20 cellular contexts compared by ENCODE assay signal in the genomic region with DNA sequence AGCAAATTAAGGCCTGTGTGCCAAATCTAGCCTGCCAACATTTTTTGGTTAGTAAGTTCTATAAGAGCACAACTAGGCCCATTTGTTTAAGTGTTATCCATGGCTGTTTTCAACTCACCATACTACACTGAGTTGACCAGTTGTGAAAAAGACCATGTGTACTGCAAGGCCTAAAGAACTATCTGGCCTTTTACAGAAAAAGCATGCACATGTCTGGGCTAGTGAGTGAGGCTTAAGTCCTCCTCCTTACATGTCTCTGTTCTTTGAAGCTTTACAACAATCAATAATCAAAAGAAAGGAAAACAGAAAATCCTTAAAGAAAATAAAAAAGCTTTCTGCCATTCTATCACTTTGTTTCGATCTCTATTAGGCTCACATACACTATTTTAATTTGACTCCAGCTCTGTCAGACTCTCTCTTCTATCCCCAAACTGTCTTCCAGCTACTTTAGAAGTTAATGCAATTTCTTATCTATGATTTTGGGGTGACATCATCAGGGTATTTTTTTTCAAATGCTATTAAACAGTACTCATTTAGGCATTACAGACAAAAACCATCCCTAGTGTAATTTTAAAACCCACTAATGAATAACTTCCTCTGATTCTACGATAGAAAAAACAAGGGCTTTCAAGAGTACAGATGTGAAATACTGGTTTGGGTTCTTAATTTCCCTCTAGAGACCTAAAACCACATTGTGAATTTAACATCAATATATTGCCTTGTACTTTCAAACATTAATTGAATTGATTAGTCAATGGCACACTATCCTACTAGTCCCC.
DNase-seq lines count a peak whose midpoint lies in the region; ATAC-seq and TF ChIP-seq lines count a peak whose summit lies in the region.
"Had no signal": no experiment of that assay in that cellular context is flagged by ENCODE, and none has a peak within 500 bp of the region (broad histone marks: within the 10 kb centered on the region; RNA-seq: fewer than 3 reads in every experiment).

No MANE protein-coding gene starts in this region.

- peak; percentile 47 for ATAC-seq in GM18909 (IDR thresholded peaks at IDR 0.05; ENCODE audit: poor library complexity, unreplicated experiment)
- ATAC-seq in SK-N-SH treated with all-trans-retinoic acid at 6 μM for 48 hours = peak; percentile 69; the same call in 2 of the 3 replicates
- ATAC-seq: stimulated activated naive CD8-positive, alpha-beta T cell treated with anti-CD3 and anti-CD28 coated beads, Interleukin-15, amount 100 ng/mL, for 72 hours had no signal

- peak overlapping the region; percentile 2; the same call in 1 of the 2 replicates for H3K27ac ChIP-seq in ACC112 (ENCODE audit: low read depth, low read length)
- H3K27ac ChIP-seq: sigmoid colon, thyroid gland had no signal

- TF ChIP-seq CTCF in fibroblast of mammary gland (conservative IDR thresholded peaks at IDR 0.05; ENCODE audit: control insufficient read depth, insufficient read depth, low read depth, low read length) = no peak
- TF ChIP-seq CTCF in Calu3 (IDR thresholded peaks at IDR 0.05; ENCODE audit: unreplicated experiment) = no peak

- H3K36me3 Mint-ChIP-seq in Calu3 (ENCODE audit: insufficient read depth, unreplicated experiment) = no peaks in the 10 kb centered on the region

- H2AFZ ChIP-seq in ACC112 (ENCODE audit: low read length, unreplicated experiment) = no peak overlapping the region

- H3K27me3 ChIP-seq in ACC112 (ENCODE audit: insufficient read depth, low read length) = no peaks in the 10 kb centered on the region
- H3K27me3 ChIP-seq: sigmoid colon, thyroid gland had no signal

- in situ Hi-C loops in ACHN (cut with HindIII; ENCODE audit: low pct_ligation_motif_present, low pct_unique_long_range_greater_than_20kb, low sequenced_read_pairs) = no loop called here

- H3K27ac Mint-ChIP-seq in Calu3 (ENCODE audit: unreplicated experiment) = no peak overlapping the region
- H3K27ac Mint-ChIP-seq: activated B cell treated with CpG ODN at 0.5 μM for 24 hours; CD4-positive, alpha-beta memory T cell; endodermal cell had no signal

- H3K9me3 Mint-ChIP-seq in Calu3 (ENCODE audit: low read depth, unreplicated experiment) = no peaks in the 10 kb centered on the region
- H3K9me3 Mint-ChIP-seq: stimulated activated naive CD8-positive, alpha-beta T cell treated with anti-CD3 and anti-CD28 coated beads, Interleukin-15, amount 100 ng/mL, for 72 hours had no signal

- H3K4me3 ChIP-seq in ACC112 (ENCODE audit: low read depth, low read length) (no peak overlapping the region), fibroblast of mammary gland (ENCODE audit: control insufficient read depth, low read depth, low read length) (no peak overlapping the region)
- H3K4me3 ChIP-seq: sigmoid colon, thyroid gland had no signal

- intact Hi-C loops in Calu3 (cut with micrococcal nuclease; ENCODE audit: unreplicated experiment) = no loop called here

- DNase-seq in fibroblast of mammary gland (ENCODE audit: low read depth) (peak; percentile 16), Calu3 (no peak), ACHN (no peak), HuH-7 (ENCODE audit: low spot score) (no peak), NCI-H524 treated with DMSO at 0.1 percent for 48 hours (lab: John Stamatoyannopoulos, UW) (no peak)
- DNase-seq: activated B cell treated with CpG ODN at 0.5 μM for 24 hours; activated CD4-positive, alpha-beta T cell treated with anti-CD3 and anti-CD28 coated beads, Interleukin-2, amount 50 U/mL, for 4 hours; activated gamma-delta T cell treated with Interleukin-2 at 50 U/mL for 16 hours; CD4-positive, alpha-beta memory T cell; cortex of kidney; endodermal cell; NCI-H1105; NCI-H2029 treated with DMSO at 0.1 percent for 48 hours; sigmoid colon; stimulated activated CD4-positive, alpha-beta T cell treated with anti-CD3 and anti-CD28 coated beads, Interleukin-15, amount 100 ng/mL, for 24 hours; stimulated activated naive CD8-positive, alpha-beta T cell treated with anti-CD3 and anti-CD28 coated beads, Interleukin-15, amount 100 ng/mL, for 72 hours; thyroid gland had no signal

- peaks cover 38% of the 10 kb centered on the region for H3K4me1 ChIP-seq in ACC112 (ENCODE audit: control insufficient read depth, insufficient read depth, low read length, unreplicated experiment)
- H3K4me1 ChIP-seq: sigmoid colon, thyroid gland had no signal

- peaks cover 11% of the 10 kb centered on the region for H3K4me1 Mint-ChIP-seq in Calu3 (ENCODE audit: low read depth, unreplicated experiment)
- H3K4me1 Mint-ChIP-seq: activated B cell treated with CpG ODN at 0.5 μM for 24 hours; endodermal cell; stimulated activated naive CD8-positive, alpha-beta T cell treated with anti-CD3 and anti-CD28 coated beads, Interleukin-15, amount 100 ng/mL, for 72 hours had no signal

- H3K4me3 Mint-ChIP-seq in Calu3 (ENCODE audit: low read depth, unreplicated experiment) = no peak overlapping the region
- H3K4me3 Mint-ChIP-seq: activated B cell treated with CpG ODN at 0.5 μM for 24 hours; CD4-positive, alpha-beta memory T cell; endodermal cell; stimulated activated naive CD8-positive, alpha-beta T cell treated with anti-CD3 and anti-CD28 coated beads, Interleukin-15, amount 100 ng/mL, for 72 hours had no signal

- H3K79me2 ChIP-seq in ACC112 (ENCODE audit: control insufficient read depth, insufficient read depth, low read length, unreplicated experiment) = no peaks in the 10 kb centered on the region

- CTCF ChIA-PET in Calu3 (lab: Charles Lee) = no interaction called here

- peaks cover 7% of the 10 kb centered on the region for H3K36me3 ChIP-seq in ACC112 (ENCODE audit: insufficient read depth, low read length)
- H3K36me3 ChIP-seq: sigmoid colon, thyroid gland had no signal

- no TSS peak for BruUV-seq in Calu3 (replicated peaks; lab: Mats Ljungman, UMichigan)

- H3K27me3 Mint-ChIP-seq in Calu3 (ENCODE audit: unreplicated experiment) = no peaks in the 10 kb centered on the region
- H3K27me3 Mint-ChIP-seq: activated B cell treated with CpG ODN at 0.5 μM for 24 hours; CD4-positive, alpha-beta memory T cell; stimulated activated naive CD8-positive, alpha-beta T cell treated with anti-CD3 and anti-CD28 coated beads, Interleukin-15, amount 100 ng/mL, for 72 hours had no signal

TF ChIP-seq in SK-N-SH treated with all-trans-retinoic acid at 6 μM for 48 hours, 23 proteins besides CTCF, POLR2A, EP300 and RAD21:
- TF ChIP-seq, protein P1, sequence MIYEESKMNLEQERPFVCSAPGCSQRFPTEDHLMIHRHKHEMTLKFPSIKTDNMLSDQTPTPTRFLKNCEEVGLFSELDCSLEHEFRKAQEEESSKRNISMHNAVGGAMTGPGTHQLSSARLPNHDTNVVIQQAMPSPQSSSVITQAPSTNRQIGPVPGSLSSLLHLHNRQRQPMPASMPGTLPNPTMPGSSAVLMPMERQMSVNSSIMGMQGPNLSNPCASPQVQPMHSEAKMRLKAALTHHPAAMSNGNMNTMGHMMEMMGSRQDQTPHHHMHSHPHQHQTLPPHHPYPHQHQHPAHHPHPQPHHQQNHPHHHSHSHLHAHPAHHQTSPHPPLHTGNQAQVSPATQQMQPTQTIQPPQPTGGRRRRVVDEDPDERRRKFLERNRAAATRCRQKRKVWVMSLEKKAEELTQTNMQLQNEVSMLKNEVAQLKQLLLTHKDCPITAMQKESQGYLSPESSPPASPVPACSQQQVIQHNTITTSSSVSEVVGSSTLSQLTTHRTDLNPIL (CRISPR knock-in tag; IDR thresholded peaks at IDR 0.05; ENCODE audit: low read depth) = peak; percentile 95
- TF ChIP-seq ZNF70 (CRISPR knock-in tag; IDR thresholded peaks at IDR 0.05) (0 out of 2 replicates have a peak, but pooled peaks have one; percentile 17), ISL1 (CRISPR knock-in tag; IDR thresholded peaks at IDR 0.05) (peak; percentile 93), ZFP3 (CRISPR knock-in tag; IDR thresholded peaks at IDR 0.05) (no peak), TCF4 (CRISPR knock-in tag; IDR thresholded peaks at IDR 0.05; ENCODE audit: borderline replicate concordance) (peak; percentile 79), CSDC2 (CRISPR knock-in tag; IDR thresholded peaks at IDR 0.05) (no peak)
- TF ChIP-seq, protein P2, sequence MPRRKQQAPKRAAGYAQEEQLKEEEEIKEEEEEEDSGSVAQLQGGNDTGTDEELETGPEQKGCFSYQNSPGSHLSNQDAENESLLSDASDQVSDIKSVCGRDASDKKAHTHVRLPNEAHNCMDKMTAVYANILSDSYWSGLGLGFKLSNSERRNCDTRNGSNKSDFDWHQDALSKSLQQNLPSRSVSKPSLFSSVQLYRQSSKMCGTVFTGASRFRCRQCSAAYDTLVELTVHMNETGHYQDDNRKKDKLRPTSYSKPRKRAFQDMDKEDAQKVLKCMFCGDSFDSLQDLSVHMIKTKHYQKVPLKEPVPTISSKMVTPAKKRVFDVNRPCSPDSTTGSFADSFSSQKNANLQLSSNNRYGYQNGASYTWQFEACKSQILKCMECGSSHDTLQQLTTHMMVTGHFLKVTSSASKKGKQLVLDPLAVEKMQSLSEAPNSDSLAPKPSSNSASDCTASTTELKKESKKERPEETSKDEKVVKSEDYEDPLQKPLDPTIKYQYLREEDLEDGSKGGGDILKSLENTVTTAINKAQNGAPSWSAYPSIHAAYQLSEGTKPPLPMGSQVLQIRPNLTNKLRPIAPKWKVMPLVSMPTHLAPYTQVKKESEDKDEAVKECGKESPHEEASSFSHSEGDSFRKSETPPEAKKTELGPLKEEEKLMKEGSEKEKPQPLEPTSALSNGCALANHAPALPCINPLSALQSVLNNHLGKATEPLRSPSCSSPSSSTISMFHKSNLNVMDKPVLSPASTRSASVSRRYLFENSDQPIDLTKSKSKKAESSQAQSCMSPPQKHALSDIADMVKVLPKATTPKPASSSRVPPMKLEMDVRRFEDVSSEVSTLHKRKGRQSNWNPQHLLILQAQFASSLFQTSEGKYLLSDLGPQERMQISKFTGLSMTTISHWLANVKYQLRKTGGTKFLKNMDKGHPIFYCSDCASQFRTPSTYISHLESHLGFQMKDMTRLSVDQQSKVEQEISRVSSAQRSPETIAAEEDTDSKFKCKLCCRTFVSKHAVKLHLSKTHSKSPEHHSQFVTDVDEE (CRISPR knock-in tag; IDR thresholded peaks at IDR 0.05) = peak; percentile 72; the same call in 1 of the 2 replicates
